1 cellular context compared by ENCODE assay signal in genomic region chr1:30532621-30533020, GRCh38.
TF ChIP-seq lines count a peak whose summit lies in the region.

No MANE protein-coding gene starts in this region.

TF ChIP-seq in K562, 482 proteins besides CTCF, POLR2A, EP300 and RAD21 (continued from another document):
- TF ChIP-seq USF1 (CRISPR knock-in tag; IDR thresholded peaks at IDR 0.05) (0 out of 2 replicates have a peak, but pooled peaks have one; percentile 26), KAT8 (IDR thresholded peaks at IDR 0.05; ENCODE audit: low read depth) (no peak), RBM34 (IDR thresholded peaks at IDR 0.05; ENCODE audit: borderline replicate concordance, insufficient read depth, low read length) (no peak), USF2 (CRISPR knock-in tag; IDR thresholded peaks at IDR 0.05) (peak; percentile 33; the same call in 1 of the 2 replicates), NRF1 (conservative IDR thresholded peaks at IDR 0.05 in 1 of 2, IDR thresholded peaks at IDR 0.05 in 1 of 2) (no peak), SAFB (IDR thresholded peaks at IDR 0.05; ENCODE audit: borderline replicate concordance, low read depth, low read length) (no peak), ZNF740 (CRISPR knock-in tag; IDR thresholded peaks at IDR 0.05) (no peak), ZNF740 (tag; IDR thresholded peaks at IDR 0.05) (no peak), PHF20 (IDR thresholded peaks at IDR 0.05; ENCODE audit: partially characterized antibody) (no peak), U2AF2 (optimal IDR thresholded peaks at IDR 0.05; ENCODE audit: low read depth, low read length) (no peak), PKNOX1 (IDR thresholded peaks at IDR 0.05) (no peak), ZBTB5 (IDR thresholded peaks at IDR 0.05) (no peak), L3MBTL2 (IDR thresholded peaks at IDR 0.05) (peak; percentile 57), ID3 (CRISPR knock-in tag; IDR thresholded peaks at IDR 0.05) (no peak), ID3 (tag; IDR thresholded peaks at IDR 0.05) (no peak), ZBTB17 (CRISPR knock-in tag; IDR thresholded peaks at IDR 0.05) (no peak), ZKSCAN3 (CRISPR knock-in tag; IDR thresholded peaks at IDR 0.05) (no peak), YBX1 (IDR thresholded peaks at IDR 0.05) (no peak), ZNF75A (CRISPR knock-in tag; IDR thresholded peaks at IDR 0.05) (no peak), MXD1 (CRISPR knock-in tag; IDR thresholded peaks at IDR 0.05; ENCODE audit: borderline replicate concordance, poor library complexity, severe bottlenecking) (no peak), NELFE (IDR thresholded peaks at IDR 0.05; ENCODE audit: insufficient read depth, insufficient read length) (no peak), MBD1 (CRISPR knock-in tag; IDR thresholded peaks at IDR 0.05) (no peak), SMARCB1 (IDR thresholded peaks at IDR 0.05; ENCODE audit: insufficient read length, low read depth) (no peak), ZC3H4 (CRISPR knock-in tag; IDR thresholded peaks at IDR 0.05; ENCODE audit: borderline replicate concordance) (no peak), ZNF551 (CRISPR knock-in tag; IDR thresholded peaks at IDR 0.05) (no peak)
